7 cellular contexts compared by ENCODE assay signal in the genomic region with DNA sequence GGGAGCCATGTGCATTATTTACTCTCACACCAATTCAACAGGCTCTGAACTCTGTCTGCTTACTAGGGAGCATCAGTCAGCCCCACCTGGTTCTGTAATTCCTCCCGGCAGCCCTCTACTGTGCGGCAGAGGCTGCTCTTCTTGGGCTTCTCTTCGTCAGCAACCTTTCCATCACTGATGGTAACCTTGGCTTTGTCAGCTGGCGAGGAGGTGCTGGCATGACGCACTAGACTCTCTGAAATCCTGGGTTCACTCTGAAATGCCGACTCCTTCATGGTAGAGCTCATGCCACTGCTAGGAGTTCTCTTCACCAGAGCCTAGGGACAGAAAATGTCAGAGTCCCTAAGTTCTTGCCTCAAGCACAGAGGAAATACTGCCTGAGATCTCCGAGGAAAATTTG.
"Had no signal": no experiment of that assay in that cellular context is flagged by ENCODE, and none has a peak within 500 bp of the region (broad histone marks: within the 10 kb centered on the region; RNA-seq: fewer than 3 reads in every experiment).

No MANE protein-coding gene starts in this region.

- H3K4me3 ChIP-seq: GM23338 had no signal

- DNase-seq: H9, HCEC 1CT, KBM-7 had no signal

- H3K4me1 Mint-ChIP-seq: GM23338, H9 had no signal

- H3K27ac ChIP-seq: HL-60 had no signal

- H3K4me3 Mint-ChIP-seq: GM23338, H9, IgD-negative memory B cell had no signal

- H2AFZ ChIP-seq: GM23338 had no signal

- H3K27me3 Mint-ChIP-seq: IgD-negative memory B cell had no signal

- H3K27ac Mint-ChIP-seq: GM23338, IgD-negative memory B cell had no signal

- ATAC-seq: GM23338, HepG2 had no signal

- H3K9me3 Mint-ChIP-seq: GM23338, H9, IgD-negative memory B cell had no signal

- H3K4me2 ChIP-seq: GM23338 had no signal
